In the genomic region with DNA sequence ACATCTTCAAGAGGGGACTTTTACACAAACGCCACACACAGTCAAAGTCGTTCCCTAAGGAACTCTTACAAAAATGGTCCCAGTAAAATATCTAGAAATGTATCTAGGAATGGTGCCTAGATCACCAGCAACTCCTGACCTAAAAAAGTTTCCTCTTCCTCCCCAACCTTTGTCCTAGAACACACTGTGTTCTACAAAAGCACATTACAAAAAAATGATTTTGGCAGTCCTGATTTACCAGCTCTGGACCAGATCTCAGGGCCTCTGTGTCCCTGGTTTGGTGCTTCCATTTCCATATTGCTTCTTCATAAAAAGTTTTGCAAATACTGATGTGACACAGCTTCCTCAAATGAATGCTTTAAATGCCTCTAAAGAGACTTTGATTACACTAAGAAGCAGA, we compare ENCODE assay signal across 20 cellular contexts. TPM values are rescaled to one million over a fixed set of nuclear protein-coding genes. Genes with fewer than 3 reads are reported as not detected.
A peak's percentile ranks its signal among the peaks of the same experiment; 100 is the strongest.
DNase-seq lines count a peak whose midpoint lies in the region; ATAC-seq and TF ChIP-seq lines count a peak whose summit lies in the region.
"Had no signal": no experiment of that assay in that cellular context is flagged by ENCODE, and none has a peak within 500 bp of the region (broad histone marks: within the 10 kb centered on the region; RNA-seq: fewer than 3 reads in every experiment).

No MANE protein-coding gene starts in this region.

- no TSS peak for BruUV-seq in Caco-2 (replicated peaks; lab: Mats Ljungman, UMichigan)

- no peak overlapping the region for H3K27ac Mint-ChIP-seq in Caco-2 (ENCODE audit: unreplicated experiment)
- H3K27ac Mint-ChIP-seq: CD4-positive, CD25-positive, alpha-beta regulatory T cell had no signal

- no peaks in the 10 kb centered on the region for H3K36me3 Mint-ChIP-seq in Caco-2 (ENCODE audit: insufficient read depth, unreplicated experiment)
- H3K36me3 Mint-ChIP-seq: CD4-positive, CD25-positive, alpha-beta regulatory T cell had no signal

- H3K4me3 ChIP-seq in right atrium auricular region (no peak overlapping the region), mucosa of descending colon (no peak overlapping the region), Caco-2 (ENCODE audit: low read depth, low read length) (no peak overlapping the region)
- H3K4me3 ChIP-seq: BLaER1, MG63, SJSA1 had no signal

- H3K36me3 ChIP-seq in right atrium auricular region (no peaks in the 10 kb centered on the region), mucosa of descending colon (ENCODE audit: low read depth) (no peaks in the 10 kb centered on the region), Caco-2 (ENCODE audit: control insufficient read depth, insufficient read depth, low read length) (no peaks in the 10 kb centered on the region)
- H3K36me3 ChIP-seq: BLaER1, MG63, SJSA1 had no signal

- no peaks in the 10 kb centered on the region for H3K9me3 Mint-ChIP-seq in Caco-2 (ENCODE audit: unreplicated experiment)

- peak; percentile 19 for ATAC-seq in left ventricle myocardium superior
- ATAC-seq in mucosa of descending colon, result peak; percentile 7
- no peak for ATAC-seq in HG02623 (IDR thresholded peaks at IDR 0.05; ENCODE audit: unreplicated experiment)
- no peak for ATAC-seq in GM18519 (IDR thresholded peaks at IDR 0.05; ENCODE audit: low FRiP score, unreplicated experiment)
- ATAC-seq: HCT116 had no signal

- no peaks in the 10 kb centered on the region for H3K27me3 Mint-ChIP-seq in Caco-2 (ENCODE audit: insufficient read depth, unreplicated experiment)

- no peaks in the 10 kb centered on the region for H3K27me3 ChIP-seq in right atrium auricular region
- H3K27me3 ChIP-seq in Caco-2 (replicated peaks; ENCODE audit: control insufficient read depth, insufficient read depth, low read length), result no peaks in the 10 kb centered on the region
- H3K27me3 ChIP-seq: BLaER1, MG63, SJSA1 had no signal

- DNase-seq in left ventricle myocardium superior (no peak), right atrium auricular region (ENCODE audit: low spot score) (no peak), epithelial cell of prostate (ENCODE audit: low read depth, low spot score) (no peak), mucosa of descending colon (no peak), Caco-2 (no peak)
- DNase-seq: CD4-positive, CD25-positive, alpha-beta regulatory T cell; KG1; MG63; NCI-H2029 treated with DMSO at 0.1 percent for 48 hours; NCI-H446 treated with DMSO at 0.1 percent for 48 hours; NCI-H526; NCI-H82; NK-92 treated with Interleukin-12 subunit alpha and Interleukin-12 subunit beta, amount 100 ng/mL, for 24 hours; Right ventricle myocardium superior; RPMI8226 had no signal

- peaks cover 0 to 17% of the 10 kb centered on the region in 2 donors for H3K4me1 ChIP-seq in right atrium auricular region
- no peaks in the 10 kb centered on the region for H3K4me1 ChIP-seq in mucosa of descending colon (ENCODE audit: low read depth)
- no peaks in the 10 kb centered on the region for H3K4me1 ChIP-seq in Caco-2
- H3K4me1 ChIP-seq: BLaER1 had no signal

- CTCF ChIA-PET in Caco-2 (lab: Charles Lee), result no interaction called here

- peak overlapping the region in 1 of 2 donors; percentile 28 for H3K27ac ChIP-seq in right atrium auricular region
- peak overlapping the region; percentile 54 for H3K27ac ChIP-seq in epithelial cell of prostate
- H3K27ac ChIP-seq: BLaER1, SJSA1 had no signal

- no peak overlapping the region for H3K4me3 Mint-ChIP-seq in Caco-2 (ENCODE audit: unreplicated experiment)
- H3K4me3 Mint-ChIP-seq: CD4-positive, CD25-positive, alpha-beta regulatory T cell had no signal

- H3K4me1 Mint-ChIP-seq in Caco-2 (ENCODE audit: low read depth, unreplicated experiment), result no peaks in the 10 kb centered on the region
- H3K4me1 Mint-ChIP-seq: CD4-positive, CD25-positive, alpha-beta regulatory T cell had no signal

- POLR2A ChIA-PET in Caco-2 (lab: Charles Lee), result no interaction called here

- intact Hi-C loops in left ventricle myocardium superior (cut with micrococcal nuclease) (no loop called here), mucosa of descending colon (cut with DNase I, micrococcal nuclease) (no loop called here), Caco-2 (cut with micrococcal nuclease; ENCODE audit: unreplicated experiment) (no loop called here)

- H3K9me3 ChIP-seq in right atrium auricular region (no peaks in the 10 kb centered on the region), mucosa of descending colon (no peaks in the 10 kb centered on the region), Caco-2 (no peaks in the 10 kb centered on the region)
- H3K9me3 ChIP-seq: BLaER1, MG63, SJSA1 had no signal

- TF ChIP-seq CTCF in right atrium auricular region (IDR thresholded peaks at IDR 0.05), result no peak
- TF ChIP-seq CTCF in mucosa of descending colon (IDR thresholded peaks at IDR 0.05), result no peak
- TF ChIP-seq CTCF in Caco-2 (IDR thresholded peaks at IDR 0.05; ENCODE audit: insufficient read depth in 1 of 2, low read depth in 1 of 2, low read length in 1 of 2, severe bottlenecking in 1 of 2, unreplicated experiment in 1 of 2), result no peak

RNA-seq across cellular contexts. Expression of a gene that starts 55.0 kb away (rescaled TPM):
- total RNA-seq in left ventricle myocardium superior, result 9.1 TPM
- total RNA-seq in right atrium auricular region, result 1 to 10 TPM; 4.5 to 8.9 TPM
- total RNA-seq in mucosa of descending colon, result 10 to 100 TPM in 2 of 3 donors, 1 to 10 TPM in 1; 8.2 to 24.3 (median 23.2) TPM
- total RNA-seq in Caco-2 (2022), result 9.3 and 12.4 TPM in 2 replicates
- total RNA-seq: CD4-positive, CD25-positive, alpha-beta regulatory T cell; SJSA1 had no signal

Comparison
In these comparisons a context has a peak if more than half of its experiments do, and no peak if none do; other contexts are left out.
1. ATAC-seq: peak in left ventricle myocardium superior (single experiment) and mucosa of descending colon (single experiment); none in HG02623 (single experiment) and GM18519 (single experiment).